16 cellular contexts compared by ENCODE assay signal in genomic region chr4:20868108-20868507, GRCh38.
A peak's percentile ranks its signal among the peaks of the same experiment; 100 is the strongest.
DNase-seq lines count a peak whose midpoint lies in the region; TF ChIP-seq lines count a peak whose summit lies in the region.
"Had no signal": no experiment of that assay in that cellular context is flagged by ENCODE, and none has a peak within 500 bp of the region (broad histone marks: within the 10 kb centered on the region; RNA-seq: fewer than 3 reads in every experiment).

No MANE protein-coding gene starts in this region.

- no peak overlapping the region for H2AK5ac ChIP-seq in H9 (ENCODE audit: insufficient read length, low read length)

- H3K4me3 ChIP-seq in SK-N-SH (ENCODE audit: low read depth in 2 of 2, low read length in 1 of 2): no peak overlapping the region
- H3K4me3 ChIP-seq in fibroblast of villous mesenchyme (ENCODE audit: low read depth, low read length): no peak overlapping the region
- H3K4me3 ChIP-seq: BLaER1 treated with 17β-estradiol and CSF1 and Interleukin-3, amounts not matched to agents 10 nM and 100 nM; GM23338; HAP-1 had no signal

- no peaks in the 10 kb centered on the region for H3K79me1 ChIP-seq in H9 (ENCODE audit: insufficient read depth, low read depth, low read length, poor library complexity, severe bottlenecking)

- WGBS in SK-N-SH (ENCODE audit: low lambda C conversion rate): 7% methylated on average over 1 of the region's 1 CpG
- no CpG with 5 or more reads among the region's 1 CpG for WGBS in H9 (ENCODE audit: extremely low coverage, insufficient read length, low lambda C conversion rate)

- no peaks in the 10 kb centered on the region for H3K36me3 ChIP-seq in SK-N-SH (replicated peaks in 1 of 2; ENCODE audit: control insufficient read depth in 1 of 2, insufficient read depth in 2 of 2, low read length in 1 of 2)
- H3K36me3 ChIP-seq: BLaER1 treated with 17β-estradiol and CSF1 and Interleukin-3, amounts not matched to agents 10 nM and 100 nM; HAP-1 had no signal

- no peak overlapping the region for H3K14ac ChIP-seq in H9 (ENCODE audit: insufficient read depth, low read length)

- H3K23ac ChIP-seq in H9 (ENCODE audit: insufficient read length, low read depth, low read length): no peak overlapping the region

- TF ChIP-seq CTCF in SK-N-SH (IDR thresholded peaks at IDR 0.05) (no peak), fibroblast of villous mesenchyme (IDR thresholded peaks at IDR 0.05; ENCODE audit: insufficient read depth, low read depth, low read length) (no peak), H9 (conservative IDR thresholded peaks at IDR 0.05) (no peak)

- no peak overlapping the region for H2BK20ac ChIP-seq in H9 (ENCODE audit: low read depth, low read length, poor library complexity, severe bottlenecking)

- no peak overlapping the region for H3K4ac ChIP-seq in H9 (ENCODE audit: low read depth, low read length)

- H3K4me2 ChIP-seq in SK-N-SH (no peak overlapping the region), H9 (ENCODE audit: insufficient read depth, insufficient read length, low read length) (no peak overlapping the region)
- H3K4me2 ChIP-seq: BLaER1 treated with 17β-estradiol and CSF1 and Interleukin-3, amounts not matched to agents 10 nM and 100 nM; GM23338 had no signal

- no peak overlapping the region for H2BK120ac ChIP-seq in H9 (ENCODE audit: low read depth, low read length, poor library complexity, severe bottlenecking)

- no peaks in the 10 kb centered on the region; the same call in 1 of the 2 replicates for H3K27me3 Mint-ChIP-seq in H9 (ENCODE audit: low read depth)
- H3K27me3 Mint-ChIP-seq: B cell; CD4-positive, alpha-beta T cell; CD8-positive, alpha-beta memory T cell had no signal

- no peak overlapping the region for H3K9ac ChIP-seq in SK-N-SH
- H3K9ac ChIP-seq in H9 (ENCODE audit: extremely low read depth, insufficient read length, low read length): no peak overlapping the region
- H3K9ac ChIP-seq: BLaER1 treated with 17β-estradiol and CSF1 and Interleukin-3, amounts not matched to agents 10 nM and 100 nM had no signal

- H3K27me3 ChIP-seq in SK-N-SH (ENCODE audit: insufficient read depth) (no peaks in the 10 kb centered on the region), H9 (ENCODE audit: insufficient read depth, low read length) (no peaks in the 10 kb centered on the region)
- H3K27me3 ChIP-seq: BLaER1 treated with 17β-estradiol and CSF1 and Interleukin-3, amounts not matched to agents 10 nM and 100 nM had no signal

- no peaks in the 10 kb centered on the region for H3K36me3 Mint-ChIP-seq in H9 (ENCODE audit: insufficient read depth in 1 of 3, low read depth in 3 of 3)
- H3K36me3 Mint-ChIP-seq: CD14-positive monocyte; CD8-positive, alpha-beta memory T cell had no signal

- H2BK12ac ChIP-seq in H9 (ENCODE audit: insufficient read length, low read depth, low read length): no peak overlapping the region

- H3K23me2 ChIP-seq in H9 (ENCODE audit: insufficient read length, low read depth, low read length, poor library complexity, severe bottlenecking): no peaks in the 10 kb centered on the region

- peak; percentile 67 for DNase-seq in EH (ENCODE audit: low read depth)
- DNase-seq in SK-N-SH: no peak
- peak; percentile 13 for DNase-seq in fibroblast of villous mesenchyme (ENCODE audit: low read depth)
- no peak for DNase-seq in H9
- DNase-seq in T-helper 1 cell: no peak
- DNase-seq in NCI-H526 treated with DMSO at 0.1 percent for 48 hours (lab: John Stamatoyannopoulos, UW): no peak
- DNase-seq: CD4-positive, alpha-beta T cell; CD8-positive, alpha-beta memory T cell; DMS 273 treated with DMSO at 0.1 percent for 48 hours; DMS79 had no signal

- H3K4me1 ChIP-seq in SK-N-SH (ENCODE audit: control insufficient read depth in 1 of 2, insufficient read depth in 2 of 2, low read depth in 1 of 2, low read length in 1 of 2) (no peaks in the 10 kb centered on the region), H9 (ENCODE audit: insufficient read depth, low read length) (no peaks in the 10 kb centered on the region)
- H3K4me1 ChIP-seq: HAP-1 had no signal

- H4K8ac ChIP-seq in H9 (replicated peaks; ENCODE audit: insufficient read length, low read depth, low read length): no peak overlapping the region

- H3K27ac ChIP-seq in SK-N-SH (ENCODE audit: low read depth in 2 of 2, low read length in 1 of 2) (no peak overlapping the region), H9 (ENCODE audit: insufficient read length, low read depth, low read length) (no peak overlapping the region)
- H3K27ac ChIP-seq: 22Rv1; BLaER1 treated with 17β-estradiol and CSF1 and Interleukin-3, amounts not matched to agents 10 nM and 100 nM had no signal

- no peak overlapping the region for H3K18ac ChIP-seq in H9 (ENCODE audit: insufficient read length, low read depth, low read length)

- no peak for TF ChIP-seq RAD21 in SK-N-SH (IDR thresholded peaks at IDR 0.05; ENCODE audit: low read length)

- no peak overlapping the region for H3K4me3 Mint-ChIP-seq in H9
- H3K4me3 Mint-ChIP-seq: B cell; CD14-positive monocyte; CD4-positive, alpha-beta T cell; CD8-positive, alpha-beta memory T cell; GM23338 had no signal

- no peak overlapping the region for H2AFZ ChIP-seq in SK-N-SH (ENCODE audit: low read depth)
- H2AFZ ChIP-seq in H9 (ENCODE audit: low read length): no peak overlapping the region
- H2AFZ ChIP-seq: GM23338 had no signal

- no peak overlapping the region for H2BK15ac ChIP-seq in H9 (ENCODE audit: low read depth, low read length)

- POLR2A ChIA-PET in SK-N-SH (lab: Yijun Ruan, JAX): no interaction called here

- H4K5ac ChIP-seq in H9 (ENCODE audit: insufficient read length, low read depth, low read length): no peak overlapping the region

- H2BK5ac ChIP-seq in H9 (ENCODE audit: insufficient read length, low read length): no peak overlapping the region

- H3F3A ChIP-seq in SK-N-SH (replicated peaks; ENCODE audit: insufficient read depth): peaks cover 5% of the 10 kb centered on the region

- CTCF ChIA-PET in SK-N-SH (lab: Yijun Ruan, JAX): no interaction called here

- peaks cover 3% of the 10 kb centered on the region in 2 experiments; a peak in 1 of 4 replicates for H3K4me1 Mint-ChIP-seq in H9
- H3K4me1 Mint-ChIP-seq: B cell, CD14-positive monocyte had no signal

- no peaks in the 10 kb centered on the region for H3K9me3 Mint-ChIP-seq in H9
- H3K9me3 Mint-ChIP-seq: GM23338 had no signal

- no peak overlapping the region for H3K27ac Mint-ChIP-seq in H9
- H3K27ac Mint-ChIP-seq: B cell; CD14-positive monocyte; CD4-positive, alpha-beta T cell; GM23338 had no signal

- H3K9me3 ChIP-seq in SK-N-SH (no peaks in the 10 kb centered on the region), H9 (ENCODE audit: control insufficient read depth, low read depth, low read length) (no peaks in the 10 kb centered on the region)
- H3K9me3 ChIP-seq: HAP-1 had no signal

- H3K79me2 ChIP-seq in SK-N-SH (ENCODE audit: insufficient read depth) (no peaks in the 10 kb centered on the region), H9 (ENCODE audit: insufficient read depth, low read length) (no peaks in the 10 kb centered on the region)

- no peak overlapping the region for H4K91ac ChIP-seq in H9 (ENCODE audit: insufficient read length, low read depth, low read length)

- TF ChIP-seq EP300 in SK-N-SH (IDR thresholded peaks at IDR 0.05; ENCODE audit: borderline replicate concordance in 1 of 2, low read depth in 1 of 2, low read length in 1 of 2): no peak

- H4K20me1 ChIP-seq in SK-N-SH (ENCODE audit: insufficient read depth) (no peaks in the 10 kb centered on the region), H9 (ENCODE audit: control insufficient read depth, insufficient read depth, insufficient read length) (no peaks in the 10 kb centered on the region)
- H4K20me1 ChIP-seq: BLaER1 treated with 17β-estradiol and CSF1 and Interleukin-3, amounts not matched to agents 10 nM and 100 nM had no signal

- no peak overlapping the region for H3T11ph ChIP-seq in H9 (ENCODE audit: low read length)

- no peaks in the 10 kb centered on the region for H3K9me2 ChIP-seq in SK-N-SH

- H3K56ac ChIP-seq in H9 (ENCODE audit: insufficient read length, low read depth, low read length): no peak overlapping the region

TF ChIP-seq in SK-N-SH, 30 proteins besides CTCF, POLR2A, EP300 and RAD21:
- TF ChIP-seq TCF12 (IDR thresholded peaks at IDR 0.05): 0 out of 2 replicates have a peak, but pooled peaks have one; percentile 7
- TF ChIP-seq NFIC (IDR thresholded peaks at IDR 0.05; ENCODE audit: borderline replicate concordance): no peak

Comparison
In these comparisons a context has a peak if more than half of its experiments do, and no peak if none do; other contexts are left out.
1. DNase-seq: peak in EH (single experiment) and fibroblast of villous mesenchyme (single experiment); none in SK-N-SH (single experiment), H9 (single experiment), T-helper 1 cell (0 of 5) and NCI-H526 treated with DMSO at 0.1 percent for 48 hours (single experiment).